25 cellular contexts compared by ENCODE assay signal in the genomic region with DNA sequence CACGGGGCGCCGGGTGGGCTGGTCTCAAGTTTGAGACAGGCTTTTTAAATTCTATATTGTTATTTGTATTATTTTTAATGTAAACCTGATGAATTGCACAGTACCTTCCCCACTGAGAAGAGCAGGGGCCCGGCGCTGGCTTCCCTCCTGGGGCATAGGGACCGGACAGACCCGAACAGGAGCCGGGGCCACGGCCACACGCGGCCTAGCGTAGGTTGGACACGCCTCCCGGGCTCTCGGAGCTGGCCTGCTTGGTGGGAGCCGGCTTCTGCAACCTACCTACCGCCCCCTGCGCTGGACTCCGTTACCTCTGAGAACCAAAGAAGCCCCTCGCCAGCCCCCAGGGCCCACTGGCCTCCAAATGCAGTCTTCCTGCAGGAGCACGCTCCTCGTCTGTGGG.
"Had no signal": no experiment of that assay in that cellular context is flagged by ENCODE, and none has a peak within 500 bp of the region (broad histone marks: within the 10 kb centered on the region; RNA-seq: fewer than 3 reads in every experiment).

No MANE protein-coding gene starts in this region.

- H3K4me1 ChIP-seq: esophagus muscularis mucosa, gastrocnemius medialis had no signal

- H3K4me3 ChIP-seq: gastrocnemius medialis had no signal

- H3K27ac ChIP-seq: brain microvascular endothelial cell, esophagus muscularis mucosa, foreskin keratinocyte, gastrocnemius medialis, heart left ventricle had no signal

- DNase-seq: activated CD4-positive, alpha-beta memory T cell treated with anti-CD3 and anti-CD28 coated beads, Interleukin-2, amount 10 ng/mL, durations not matched to agents 7 days and 5 days; activated CD4-positive, alpha-beta T cell treated with anti-CD3 and anti-CD28 coated beads for 1 hour; activated CD4-positive, alpha-beta T cell treated with anti-CD3 and anti-CD28 coated beads for 4 hours; activated CD4-positive, alpha-beta T cell treated with anti-CD3 and anti-CD28 coated beads, Interleukin-2, amount 10 ng/mL, durations not matched to agents 7 days and 5 days; activated CD4-positive, alpha-beta T cell treated with anti-CD3 and anti-CD28 coated beads, Interleukin-2, amount 50 U/mL, for 4 hours; activated effector memory CD4-positive, alpha-beta T cell treated with Interleukin-2 at 50 U/mL for 16 hours; activated gamma-delta T cell treated with Interleukin-2 at 50 U/mL for 16 hours; activated naive CD4-positive, alpha-beta T cell treated with anti-CD3 and anti-CD28 coated beads, Interleukin-2, amount 50 U/mL, for 16 hours; activated naive CD4-positive, alpha-beta T cell treated with Interleukin-2 at 50 U/mL for 16 hours; activated T-cell treated with anti-CD3 and anti-CD28 coated beads, Interleukin-2, amount 50 U/mL, for 4 hours; amniotic stem cell; anterior cingulate cortex; brain microvascular endothelial cell; cortex of kidney; dermis blood vessel endothelial cell; effector CD4-positive, alpha-beta T cell; effector memory CD8-positive, alpha-beta T cell; erythroblast; foreskin keratinocyte; gastrocnemius medialis; glutamatergic neuron; heart left ventricle; T-helper 2 cell had no signal

- H3K36me3 ChIP-seq: brain microvascular endothelial cell, esophagus muscularis mucosa, gastrocnemius medialis, heart left ventricle had no signal

- H3K27me3 ChIP-seq: brain microvascular endothelial cell had no signal

- H3K9me3 ChIP-seq: esophagus muscularis mucosa, gastrocnemius medialis, heart left ventricle had no signal

- ATAC-seq: activated T-cell treated with anti-CD3 and anti-CD28 coated beads, Interleukin-2, amount 50 U/mL, for 4 hours; activated T-helper 17 cell treated with anti-CD3 and anti-CD28 coated beads, Interleukin-2, amount 50 U/mL, for 72 hours; effector memory CD8-positive, alpha-beta T cell; foreskin keratinocyte; gastrocnemius medialis; heart left ventricle had no signal
